ENCODE assay signal across 15 cellular contexts in the genomic region with DNA sequence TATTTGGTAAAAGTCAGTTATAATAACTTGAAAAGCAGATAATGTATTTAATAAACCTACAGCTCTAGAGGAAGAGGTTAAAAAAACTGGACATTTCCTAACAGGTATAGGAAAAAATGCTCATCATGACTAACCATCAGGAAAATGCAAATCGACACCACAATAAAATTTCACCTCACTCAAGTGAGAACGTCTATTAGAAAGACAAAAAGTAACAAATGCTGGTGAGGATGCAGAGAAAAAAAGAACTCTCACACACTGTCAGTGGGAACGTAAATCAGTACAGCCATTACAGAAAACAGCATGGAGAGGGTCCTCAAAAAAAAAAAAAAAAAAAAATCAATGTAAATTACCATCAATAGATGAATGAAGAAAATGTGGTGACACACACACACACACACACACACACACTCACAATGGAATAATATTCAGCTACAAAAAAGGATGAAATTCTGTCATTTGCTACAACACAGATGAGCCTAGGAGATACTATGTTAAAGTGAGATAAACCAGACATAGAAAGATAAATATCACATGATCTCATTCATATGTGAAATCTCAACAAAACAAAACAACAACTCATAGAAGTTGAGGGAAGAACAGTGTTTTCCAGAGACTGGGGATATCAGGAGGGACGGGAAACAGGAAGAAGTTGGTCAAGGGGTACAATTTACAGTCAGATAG. TPM values are rescaled to one million over a fixed set of nuclear protein-coding genes. Genes with fewer than 3 reads are reported as not detected.
DNase-seq lines count a peak whose midpoint lies in the region; ATAC-seq and FAIRE-seq lines count a peak whose summit lies in the region.
"Had no signal": no experiment of that assay in that cellular context is flagged by ENCODE, and none has a peak within 500 bp of the region (broad histone marks: within the 10 kb centered on the region; RNA-seq: fewer than 3 reads in every experiment).

No MANE protein-coding gene starts in this region.

- no peaks in the 10 kb centered on the region for H3K27me3 ChIP-seq in BLaER1 treated with 17β-estradiol and CSF1 and Interleukin-3, amounts not matched to agents 10 nM and 100 nM

- H3K9me3 ChIP-seq in BLaER1 treated with 17β-estradiol and CSF1 and Interleukin-3, amounts not matched to agents 10 nM and 100 nM (replicated peaks in 1 of 11): peaks cover 0 to 18% (median 13%) of the 10 kb centered on the region in 11 experiments; a peak in 16 of 22 replicates
- H3K9me3 ChIP-seq: HAP-1, left ventricle myocardium inferior had no signal

- no peak overlapping the region for H3K4me3 Mint-ChIP-seq in activated T-helper 1 cell treated with anti-CD3 and anti-CD28 coated beads, Interleukin-12 subunit alpha, Interleukin-12 subunit beta, Interleukin-2, Interleukin-4 antibody, amounts not matched to agents 30 ng/mL and 10 ng/mL and 1 ng/mL, durations not matched to agents 14 hours and 24 hours and 36 hours
- peak overlapping the region; percentile 46 for H3K4me3 Mint-ChIP-seq in memory B cell

- intact Hi-C loops in activated T-helper 1 cell treated with anti-CD3 and anti-CD28 coated beads, Interleukin-12 subunit alpha, Interleukin-12 subunit beta, Interleukin-2, Interleukin-4 antibody, amounts not matched to agents 30 ng/mL and 10 ng/mL and 1 ng/mL, durations not matched to agents 14 hours and 24 hours and 36 hours (cut with micrococcal nuclease): no loop called here
- intact Hi-C loops in left ventricle myocardium superior (cut with micrococcal nuclease): no loop called here

- no peak for DNase-seq in GM18507 (ENCODE audit: extremely low spot score, insufficient read length, low read depth)
- no peak for DNase-seq in activated T-helper 1 cell treated with anti-CD3 and anti-CD28 coated beads, Interleukin-12 subunit alpha, Interleukin-12 subunit beta, Interleukin-2, Interleukin-4 antibody, amounts not matched to agents 30 ng/mL and 10 ng/mL and 1 ng/mL, durations not matched to agents 14 hours and 24 hours and 36 hours (ENCODE audit: low spot score)
- no peak for DNase-seq in memory B cell (ENCODE audit: low spot score in 2 of 2)
- no peak for DNase-seq in AG08396 (ENCODE audit: low spot score)
- no peak for DNase-seq in NCI-H2171 (lab: John Stamatoyannopoulos, UW)
- no peak for DNase-seq in left ventricle myocardium superior
- DNase-seq in A172 (ENCODE audit: low spot score): no peak
- DNase-seq: activated CD4-positive, CD25-positive, alpha-beta regulatory T cell treated with anti-CD3 and anti-CD28 coated beads, Interleukin-2, amount 50 U/mL, for 72 hours; activated gamma-delta T cell; left ventricle myocardium inferior had no signal

- peaks cover 28 to 88% (median 52%) of the 10 kb centered on the region in 10 experiments for H3K4me1 ChIP-seq in BLaER1 treated with 17β-estradiol and CSF1 and Interleukin-3, amounts not matched to agents 10 nM and 100 nM

- FAIRE-seq in GM18507 (lab: Jason Lieb, UNC): peak; percentile 57

- ATAC-seq in memory B cell (ENCODE audit: low read depth) (no peak), left ventricle myocardium superior (no peak)
- ATAC-seq: esophagus mucosa had no signal

- peaks cover 9% of the 10 kb centered on the region for H3K36me3 Mint-ChIP-seq in activated T-helper 1 cell treated with anti-CD3 and anti-CD28 coated beads, Interleukin-12 subunit alpha, Interleukin-12 subunit beta, Interleukin-2, Interleukin-4 antibody, amounts not matched to agents 30 ng/mL and 10 ng/mL and 1 ng/mL, durations not matched to agents 14 hours and 24 hours and 36 hours (ENCODE audit: low read depth)
- peaks cover 4% of the 10 kb centered on the region for H3K36me3 Mint-ChIP-seq in memory B cell

- H3K27ac ChIP-seq in BLaER1 treated with 17β-estradiol and CSF1 and Interleukin-3, amounts not matched to agents 10 nM and 100 nM: no peak overlapping the region
- H3K27ac ChIP-seq: C4-2B, left ventricle myocardium inferior, SK-N-MC had no signal

- H3K36me3 ChIP-seq in BLaER1 treated with 17β-estradiol and CSF1 and Interleukin-3, amounts not matched to agents 10 nM and 100 nM: peaks cover 12 to 67% (median 41%) of the 10 kb centered on the region in 11 experiments; a peak in 21 of 22 replicates
- H3K36me3 ChIP-seq: HAP-1, left ventricle myocardium inferior had no signal

- peak overlapping the region; percentile 2 to 47 (median 38); a peak in 19 of 22 replicates for H3K4me2 ChIP-seq in BLaER1 treated with 17β-estradiol and CSF1 and Interleukin-3, amounts not matched to agents 10 nM and 100 nM

- no peaks in the 10 kb centered on the region for H3K9me3 Mint-ChIP-seq in activated T-helper 1 cell treated with anti-CD3 and anti-CD28 coated beads, Interleukin-12 subunit alpha, Interleukin-12 subunit beta, Interleukin-2, Interleukin-4 antibody, amounts not matched to agents 30 ng/mL and 10 ng/mL and 1 ng/mL, durations not matched to agents 14 hours and 24 hours and 36 hours
- no peaks in the 10 kb centered on the region for H3K9me3 Mint-ChIP-seq in memory B cell

- H3K9ac ChIP-seq in BLaER1 treated with 17β-estradiol and CSF1 and Interleukin-3, amounts not matched to agents 10 nM and 100 nM: no peak overlapping the region

- H3K27ac Mint-ChIP-seq in activated T-helper 1 cell treated with anti-CD3 and anti-CD28 coated beads, Interleukin-12 subunit alpha, Interleukin-12 subunit beta, Interleukin-2, Interleukin-4 antibody, amounts not matched to agents 30 ng/mL and 10 ng/mL and 1 ng/mL, durations not matched to agents 14 hours and 24 hours and 36 hours: peak overlapping the region; percentile 15
- H3K27ac Mint-ChIP-seq in memory B cell: peak overlapping the region; percentile 60

- H3K4me1 Mint-ChIP-seq in activated T-helper 1 cell treated with anti-CD3 and anti-CD28 coated beads, Interleukin-12 subunit alpha, Interleukin-12 subunit beta, Interleukin-2, Interleukin-4 antibody, amounts not matched to agents 30 ng/mL and 10 ng/mL and 1 ng/mL, durations not matched to agents 14 hours and 24 hours and 36 hours (ENCODE audit: low read depth): peaks cover 59% of the 10 kb centered on the region
- H3K4me1 Mint-ChIP-seq in memory B cell: peaks cover 48% of the 10 kb centered on the region

- H3K4me3 ChIP-seq in BLaER1 treated with 17β-estradiol and CSF1 and Interleukin-3, amounts not matched to agents 10 nM and 100 nM: no peak overlapping the region
- H3K4me3 ChIP-seq: HAP-1, left ventricle myocardium inferior, SK-N-MC had no signal

- H3K27me3 Mint-ChIP-seq in activated T-helper 1 cell treated with anti-CD3 and anti-CD28 coated beads, Interleukin-12 subunit alpha, Interleukin-12 subunit beta, Interleukin-2, Interleukin-4 antibody, amounts not matched to agents 30 ng/mL and 10 ng/mL and 1 ng/mL, durations not matched to agents 14 hours and 24 hours and 36 hours (ENCODE audit: insufficient read depth): no peaks in the 10 kb centered on the region
- H3K27me3 Mint-ChIP-seq in memory B cell: no peaks in the 10 kb centered on the region

- peaks cover 58 to 100% (median 99%) of the 10 kb centered on the region in 11 experiments for H4K20me1 ChIP-seq in BLaER1 treated with 17β-estradiol and CSF1 and Interleukin-3, amounts not matched to agents 10 nM and 100 nM

RNA-seq across cellular contexts. Expression of gene EPC1, which starts 20.1 kb away (rescaled TPM):
- total RNA-seq in activated T-helper 1 cell treated with anti-CD3 and anti-CD28 coated beads, Interleukin-12 subunit alpha, Interleukin-12 subunit beta, Interleukin-2, Interleukin-4 antibody, amounts not matched to agents 30 ng/mL and 10 ng/mL and 1 ng/mL, durations not matched to agents 14 hours and 24 hours and 36 hours: 36.5 and 37.8 TPM in 2 replicates
- 18.6 TPM for total RNA-seq in left ventricle myocardium superior
- total RNA-seq in A172 (2014; rRNA removed; shearing (Covaris generic)): 8.9 and 22.2 TPM in 2 replicates
